ENCODE assay signal across 24 cellular contexts in the genomic region with DNA sequence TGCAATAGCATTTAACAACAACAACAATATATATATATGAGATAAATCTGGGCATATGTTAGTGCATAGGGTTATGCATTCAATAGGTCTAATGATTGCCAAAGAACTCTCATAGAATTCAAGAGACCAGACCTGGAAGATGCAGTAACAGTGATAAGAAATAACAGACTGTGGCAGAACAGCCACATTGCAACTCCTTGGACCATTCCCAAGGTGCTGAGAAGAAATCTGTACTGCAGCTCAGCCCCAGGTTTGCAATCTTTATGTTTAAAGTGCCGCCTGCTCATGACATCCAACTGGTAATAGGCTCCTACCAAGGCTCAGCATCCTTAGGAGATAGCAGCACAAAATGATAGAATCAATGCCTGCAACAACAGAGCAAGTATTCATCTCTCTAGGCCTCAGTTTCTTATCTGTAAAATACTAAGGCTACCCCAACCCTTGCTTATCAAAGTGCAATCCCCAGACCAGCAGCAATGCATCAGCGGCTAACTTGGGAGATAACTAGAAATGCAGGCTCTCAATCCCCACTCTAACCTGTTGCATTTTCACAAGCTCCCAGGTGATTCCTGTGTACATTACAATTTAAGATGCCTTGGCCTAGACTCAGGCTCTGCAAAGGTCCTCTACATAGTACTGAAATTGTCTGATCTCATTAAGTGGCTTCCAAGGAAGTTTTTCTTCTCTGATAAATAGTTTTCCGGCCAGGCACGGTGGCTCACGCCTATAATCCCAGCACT. TPM values are rescaled to one million over a fixed set of nuclear protein-coding genes. Genes with fewer than 3 reads are reported as not detected.
DNase-seq lines count a peak whose midpoint lies in the region; ATAC-seq and TF ChIP-seq lines count a peak whose summit lies in the region.
"Had no signal": no experiment of that assay in that cellular context is flagged by ENCODE, and none has a peak within 500 bp of the region (broad histone marks: within the 10 kb centered on the region; RNA-seq: fewer than 3 reads in every experiment).

No MANE protein-coding gene starts in this region.

- TF ChIP-seq POLR2A in body of pancreas (IDR thresholded peaks at IDR 0.05): no peak

- intact Hi-C loops in tibial artery (cut with DNase I; ENCODE audit: low total_unique reads) (no loop called here), body of pancreas (cut with DNase I) (no loop called here)

- H3K27ac ChIP-seq in HUES6 (ENCODE audit: low read depth, low read length): peak overlapping the region; percentile 99; the same call in 1 of the 2 replicates
- peak overlapping the region; percentile 99 for H3K27ac ChIP-seq in SJSA1
- peak overlapping the region; percentile 89 for H3K27ac ChIP-seq in hepatocyte
- no peak overlapping the region for H3K27ac ChIP-seq in tibial artery
- H3K27ac ChIP-seq in body of pancreas: no peak overlapping the region
- H3K27ac ChIP-seq: ovary, RWPE1 had no signal

- H4K20me1 ChIP-seq in hepatocyte (ENCODE audit: insufficient read depth, poor library complexity, severe bottlenecking): no peaks in the 10 kb centered on the region

- no peak overlapping the region for H3K4me2 ChIP-seq in hepatocyte

- no peaks in the 10 kb centered on the region for H3K27me3 Mint-ChIP-seq in progenitor cell of endocrine pancreas
- H3K27me3 Mint-ChIP-seq: activated CD4-positive, alpha-beta memory T cell treated with anti-CD3 and anti-CD28 coated beads, Interleukin-2, amount 10 ng/mL, durations not matched to agents 7 days and 5 days; activated naive CD8-positive, alpha-beta T cell treated with anti-CD3 and anti-CD28 coated beads for 36 hours; CD4-positive, alpha-beta T cell; naive thymus-derived CD8-positive, alpha-beta T cell had no signal

- DNase-seq in SJSA1 (ENCODE audit: low read depth in 1 of 2, low spot score in 2 of 2) (no peak), hepatocyte (ENCODE audit: low spot score) (no peak), progenitor cell of endocrine pancreas (ENCODE audit: low spot score, unreplicated experiment) (no peak), tibial artery (no peak), body of pancreas (no peak)
- DNase-seq: activated CD4-positive, alpha-beta memory T cell treated with anti-CD3 and anti-CD28 coated beads, Interleukin-2, amount 10 ng/mL, durations not matched to agents 7 days and 5 days; activated CD4-positive, CD25-positive, alpha-beta regulatory T cell; activated effector memory CD4-positive, alpha-beta T cell treated with Interleukin-2 at 50 U/mL for 16 hours; activated naive CD8-positive, alpha-beta T cell treated with anti-CD3 and anti-CD28 coated beads for 36 hours; CD4-positive, alpha-beta T cell; heart left ventricle; left colon; midbrain; naive thymus-derived CD8-positive, alpha-beta T cell; NCI-H1694; NCI-H2171; NCI-H524 treated with DMSO at 0.1 percent for 48 hours; stimulated activated CD4-positive, alpha-beta T cell treated with anti-CD3 and anti-CD28 coated beads, Interleukin-12 subunit alpha, Interleukin-12 subunit beta, amount 100 ng/mL, for 4 hours; stimulated activated CD4-positive, alpha-beta T cell treated with anti-CD3 and anti-CD28 coated beads, Interleukin-4, amount 100 ng/mL, for 24 hours; stimulated activated naive CD4-positive, alpha-beta T cell had no signal

- H3K27me3 ChIP-seq in HUES6 (ENCODE audit: control insufficient read depth, insufficient read depth, low read length) (no peaks in the 10 kb centered on the region), SJSA1 (replicated peaks) (no peaks in the 10 kb centered on the region), hepatocyte (no peaks in the 10 kb centered on the region), tibial artery (no peaks in the 10 kb centered on the region), body of pancreas (no peaks in the 10 kb centered on the region)
- H3K27me3 ChIP-seq: heart left ventricle, ovary had no signal

- no peaks in the 10 kb centered on the region for H3K9me3 Mint-ChIP-seq in progenitor cell of endocrine pancreas (ENCODE audit: low read depth)
- H3K9me3 Mint-ChIP-seq: activated CD4-positive, alpha-beta memory T cell treated with anti-CD3 and anti-CD28 coated beads, Interleukin-2, amount 10 ng/mL, durations not matched to agents 7 days and 5 days; activated naive CD8-positive, alpha-beta T cell treated with anti-CD3 and anti-CD28 coated beads for 36 hours; CD4-positive, alpha-beta T cell; naive thymus-derived CD8-positive, alpha-beta T cell had no signal

- no peaks in the 10 kb centered on the region for H3K79me2 ChIP-seq in hepatocyte

- WGBS in hepatocyte (ENCODE audit: low lambda C conversion rate, missing lambda C conversion rate): 79% methylated on average over 5 of the region's 5 CpGs
- 89 to 97% methylated on average over 5 of the region's 5 CpGs for WGBS in body of pancreas, 2 donors

- TF ChIP-seq CTCF in hepatocyte (IDR thresholded peaks at IDR 0.05; ENCODE audit: poor library complexity) (no peak), progenitor cell of endocrine pancreas (IDR thresholded peaks at IDR 0.05; ENCODE audit: unreplicated experiment) (no peak), tibial artery (IDR thresholded peaks at IDR 0.05) (no peak), body of pancreas (IDR thresholded peaks at IDR 0.05) (no peak)

- ATAC-seq in HG03175 (IDR thresholded peaks at IDR 0.05; ENCODE audit: unreplicated experiment): no peak
- no peak for ATAC-seq in body of pancreas
- ATAC-seq: heart left ventricle; left colon; naive thymus-derived CD8-positive, alpha-beta T cell had no signal

- no peaks in the 10 kb centered on the region for H3K36me3 ChIP-seq in HUES6 (ENCODE audit: control insufficient read depth, insufficient read depth, low read length)
- H3K36me3 ChIP-seq in SJSA1: no peaks in the 10 kb centered on the region
- no peaks in the 10 kb centered on the region for H3K36me3 ChIP-seq in hepatocyte (replicated peaks; ENCODE audit: insufficient read depth, low read depth)
- no peaks in the 10 kb centered on the region for H3K36me3 ChIP-seq in tibial artery
- H3K36me3 ChIP-seq in body of pancreas (replicated peaks in 1 of 2; ENCODE audit: insufficient read depth in 1 of 2, low read depth in 2 of 2): no peaks in the 10 kb centered on the region
- H3K36me3 ChIP-seq: heart left ventricle, ovary had no signal

- H3K9me3 ChIP-seq in HUES6 (ENCODE audit: control insufficient read depth, insufficient read depth, low read depth, low read length): no peaks in the 10 kb centered on the region
- no peaks in the 10 kb centered on the region for H3K9me3 ChIP-seq in SJSA1 (replicated peaks)
- H3K9me3 ChIP-seq in hepatocyte (ENCODE audit: low read depth): no peaks in the 10 kb centered on the region
- no peaks in the 10 kb centered on the region for H3K9me3 ChIP-seq in tibial artery
- no peaks in the 10 kb centered on the region for H3K9me3 ChIP-seq in body of pancreas
- H3K9me3 ChIP-seq: heart left ventricle, ovary had no signal

- H3K9ac ChIP-seq in HUES6 (ENCODE audit: low read length): peak overlapping the region; percentile 65

- H3K9me2 ChIP-seq in hepatocyte (replicated peaks; ENCODE audit: insufficient read depth): no peaks in the 10 kb centered on the region

- H3K4me1 ChIP-seq in HUES6 (ENCODE audit: control insufficient read depth, insufficient read depth, low read length) (peaks cover 74% of the 10 kb centered on the region), SJSA1 (replicated peaks) (peaks cover 90% of the 10 kb centered on the region), hepatocyte (ENCODE audit: insufficient read depth) (peaks cover 56% of the 10 kb centered on the region), tibial artery (peaks cover 4 to 67% (median 23%) of the 10 kb centered on the region in 4 donors), body of pancreas (peaks cover 16% of the 10 kb centered on the region)

- H2AFZ ChIP-seq in hepatocyte: no peak overlapping the region

- H3K4me1 Mint-ChIP-seq in progenitor cell of endocrine pancreas (ENCODE audit: low read depth): peaks cover 44% of the 10 kb centered on the region

- no peak overlapping the region for H3K4me3 Mint-ChIP-seq in progenitor cell of endocrine pancreas (ENCODE audit: low read depth)
- H3K4me3 Mint-ChIP-seq: activated CD4-positive, alpha-beta memory T cell treated with anti-CD3 and anti-CD28 coated beads, Interleukin-2, amount 10 ng/mL, durations not matched to agents 7 days and 5 days; activated naive CD8-positive, alpha-beta T cell treated with anti-CD3 and anti-CD28 coated beads for 36 hours; CD4-positive, alpha-beta T cell; naive thymus-derived CD8-positive, alpha-beta T cell had no signal

- H3K36me3 Mint-ChIP-seq in progenitor cell of endocrine pancreas (ENCODE audit: insufficient read depth): no peaks in the 10 kb centered on the region
- H3K36me3 Mint-ChIP-seq: activated naive CD8-positive, alpha-beta T cell treated with anti-CD3 and anti-CD28 coated beads for 36 hours; naive thymus-derived CD8-positive, alpha-beta T cell had no signal

- H3K27ac Mint-ChIP-seq in progenitor cell of endocrine pancreas: peak overlapping the region; percentile 99
- H3K27ac Mint-ChIP-seq: activated CD4-positive, alpha-beta memory T cell treated with anti-CD3 and anti-CD28 coated beads, Interleukin-2, amount 10 ng/mL, durations not matched to agents 7 days and 5 days; activated naive CD8-positive, alpha-beta T cell treated with anti-CD3 and anti-CD28 coated beads for 36 hours; CD4-positive, alpha-beta T cell had no signal

- H3K4me3 ChIP-seq in HUES6 (ENCODE audit: low read depth, low read length) (no peak overlapping the region), SJSA1 (no peak overlapping the region), hepatocyte (no peak overlapping the region), tibial artery (no peak overlapping the region), body of pancreas (no peak overlapping the region)
- H3K4me3 ChIP-seq: heart left ventricle, ovary had no signal

RNA-seq across cellular contexts. Expression of gene PIM1, which starts 30.6 kb away (rescaled TPM):
- 41.4 and 49.8 TPM in 2 replicates for total RNA-seq in SJSA1 (2014; rRNA removed; shearing (Covaris generic))
- total RNA-seq in hepatocyte: 71.3 and 81.0 TPM in 2 replicates
- polyA plus RNA-seq in hepatocyte: 96.6 and 99.1 TPM in 2 replicates
- total RNA-seq in progenitor cell of endocrine pancreas: 19.5 and 19.7 TPM in 2 replicates
- 10 to 100 TPM in 1 of 2 donors, 1 to 10 TPM in 1; 7.3 to 10.6 TPM for total RNA-seq in body of pancreas

Comparison
In these comparisons a context has a peak if more than half of its experiments do, and no peak if none do; other contexts are left out.
1. H3K27ac ChIP-seq: peak in HUES6 (single experiment), SJSA1 (single experiment) and hepatocyte (single experiment); none in tibial artery (0 of 2) and body of pancreas (0 of 4).